Comparison of ENCODE assay signal across 10 cellular contexts in genomic region chr6:161242779-161243693, GRCh38. TPM values are rescaled to one million over a fixed set of nuclear protein-coding genes. Genes with fewer than 3 reads are reported as not detected.
A peak's percentile ranks its signal among the peaks of the same experiment; 100 is the strongest.
DNase-seq lines count a peak whose midpoint lies in the region; ATAC-seq and TF ChIP-seq lines count a peak whose summit lies in the region.
"Had no signal": no experiment of that assay in that cellular context is flagged by ENCODE, and none has a peak within 500 bp of the region (broad histone marks: within the 10 kb centered on the region; RNA-seq: fewer than 3 reads in every experiment).

No MANE protein-coding gene starts in this region.

- no peak overlapping the region for H3K9ac ChIP-seq in DND-41 (ENCODE audit: low read depth, low read length)

- H3K9me3 ChIP-seq in DND-41 (ENCODE audit: insufficient read depth, low read length, severe bottlenecking) = no peaks in the 10 kb centered on the region
- H3K9me3 ChIP-seq in T-helper 17 cell (ENCODE audit: control insufficient read depth, low read length, poor library complexity, severe bottlenecking) = no peaks in the 10 kb centered on the region

- H3K4me1 ChIP-seq in DND-41 (ENCODE audit: insufficient read depth, low read length) = no peaks in the 10 kb centered on the region
- H3K4me1 ChIP-seq in foreskin keratinocyte = no peaks in the 10 kb centered on the region

- no peak overlapping the region for H3K27ac ChIP-seq in DND-41 (ENCODE audit: low read length)
- H3K27ac ChIP-seq in foreskin keratinocyte = no peak overlapping the region
- H3K27ac ChIP-seq: cardiac muscle cell, PC-9 had no signal

- H3K4me3 Mint-ChIP-seq in T-helper 17 cell = peak overlapping the region; percentile 78

- TF ChIP-seq CTCF in DND-41 (IDR thresholded peaks at IDR 0.05; ENCODE audit: borderline replicate concordance, extremely low read depth, low read length, poor library complexity, severe bottlenecking) (no peak), epithelial cell of esophagus (IDR thresholded peaks at IDR 0.05; ENCODE audit: insufficient read depth, low read depth, low read length, missing control alignments) (no peak), foreskin keratinocyte (conservative IDR thresholded peaks at IDR 0.05) (no peak)

- peak overlapping the region; percentile 83 for H3K27ac Mint-ChIP-seq in T-helper 17 cell

- H3K4me3 ChIP-seq in DND-41 (ENCODE audit: low read depth in 1 of 2, low read length in 2 of 2) (no peak overlapping the region), epithelial cell of esophagus (ENCODE audit: low read length) (no peak overlapping the region)
- H3K4me3 ChIP-seq: cardiac muscle cell, PC-9 had no signal

- intact Hi-C loops in posterior cingulate gyrus (cut with DNase I) = no loop called here

- peaks cover 20% of the 10 kb centered on the region for H3K4me1 Mint-ChIP-seq in T-helper 17 cell

- H3K27me3 Mint-ChIP-seq in T-helper 17 cell = no peaks in the 10 kb centered on the region

- no peaks in the 10 kb centered on the region for H3K36me3 ChIP-seq in DND-41 (ENCODE audit: insufficient read depth, low read length)
- H3K36me3 ChIP-seq: cardiac muscle cell had no signal

- H3K79me2 ChIP-seq in DND-41 (ENCODE audit: insufficient read depth, low read length) = no peaks in the 10 kb centered on the region

- no peak overlapping the region for H3K4me2 ChIP-seq in DND-41 (ENCODE audit: insufficient read depth, low read length)
- H3K4me2 ChIP-seq: PC-9 had no signal

- H3K27me3 ChIP-seq in DND-41 (ENCODE audit: insufficient read depth, low read length, poor library complexity) (no peaks in the 10 kb centered on the region), foreskin keratinocyte (no peaks in the 10 kb centered on the region)
- H3K27me3 ChIP-seq: cardiac muscle cell had no signal

- ATAC-seq in DND-41 (ENCODE audit: insufficient read depth, low read depth) (peak; percentile 47; the same call in 1 of the 3 replicates), T-helper 17 cell (peak; percentile 65), HG03175 (IDR thresholded peaks at IDR 0.05; ENCODE audit: unreplicated experiment) (no peak), foreskin keratinocyte (no peak), HG03139 (IDR thresholded peaks at IDR 0.05; ENCODE audit: unreplicated experiment) (no peak)

- H3K36me3 Mint-ChIP-seq in T-helper 17 cell (ENCODE audit: low read depth) = no peaks in the 10 kb centered on the region

- H2AFZ ChIP-seq in DND-41 (ENCODE audit: low read depth, low read length) = no peak overlapping the region
- H2AFZ ChIP-seq: PC-9 had no signal

- DNase-seq in DND-41 (peak; percentile 7), T-helper 17 cell (no peak), epithelial cell of esophagus (ENCODE audit: low read depth) (peak; percentile 24), posterior cingulate gyrus (peak; percentile 51 to 96 (median 77)), foreskin keratinocyte (no peak), NCI-H1048 (lab: John Stamatoyannopoulos, UW) (no peak)
- DNase-seq: PC-9 had no signal

- H4K20me1 ChIP-seq in DND-41 (ENCODE audit: insufficient read depth, low read length) = no peaks in the 10 kb centered on the region

RNA-seq across cellular contexts. Expression of gene AGPAT4, which starts 30.8 kb away (rescaled TPM):
- total RNA-seq in T-helper 17 cell = 10 to 100 TPM; 15.9 to 19.2 TPM
- total RNA-seq in foreskin keratinocyte = 3.9 and 5.8 TPM in 2 replicates
- 2.3 and 3.1 TPM in 2 replicates for polyA plus RNA-seq in foreskin keratinocyte

Comparison
In these comparisons a context has a peak if more than half of its experiments do, and no peak if none do; other contexts are left out.
1. ATAC-seq: peak in DND-41 (single experiment) and T-helper 17 cell (single experiment); none in HG03175 (single experiment), foreskin keratinocyte (single experiment) and HG03139 (single experiment).
2. DNase-seq: peak in DND-41 (single experiment), epithelial cell of esophagus (single experiment) and posterior cingulate gyrus (10 of 10); none in T-helper 17 cell (0 of 3), foreskin keratinocyte (0 of 2) and NCI-H1048 (single experiment).